ENCODE assay signal across 8 cellular contexts in genomic region chr13:77184455-77184854, GRCh38.
A peak's percentile ranks its signal among the peaks of the same experiment; 100 is the strongest.
DNase-seq lines count a peak whose midpoint lies in the region; ATAC-seq and TF ChIP-seq lines count a peak whose summit lies in the region.

No MANE protein-coding gene starts in this region.

- H3K4me3 Mint-ChIP-seq in CD14-positive monocyte: no peak overlapping the region
- H3K4me3 Mint-ChIP-seq in activated naive CD4-positive, alpha-beta T cell treated with anti-CD3 and anti-CD28 coated beads, Interleukin-2, amount 10 ng/mL, durations not matched to agents 7 days and 5 days: no peak overlapping the region

- H3K27ac Mint-ChIP-seq in CD14-positive monocyte: peak overlapping the region; percentile 8 to 86 (median 78)
- peak overlapping the region; percentile 43 for H3K27ac Mint-ChIP-seq in activated naive CD4-positive, alpha-beta T cell treated with anti-CD3 and anti-CD28 coated beads, Interleukin-2, amount 10 ng/mL, durations not matched to agents 7 days and 5 days

- ATAC-seq in GM19397 (IDR thresholded peaks at IDR 0.05; ENCODE audit: unreplicated experiment): peak; percentile 97
- peak; percentile 98 for ATAC-seq in HG03280 (IDR thresholded peaks at IDR 0.05; ENCODE audit: unreplicated experiment)
- no peak for ATAC-seq in sciatic nerve

- no peaks in the 10 kb centered on the region for H3K27me3 Mint-ChIP-seq in CD14-positive monocyte (ENCODE audit: low read depth in 3 of 3)
- no peaks in the 10 kb centered on the region for H3K27me3 Mint-ChIP-seq in activated naive CD4-positive, alpha-beta T cell treated with anti-CD3 and anti-CD28 coated beads, Interleukin-2, amount 10 ng/mL, durations not matched to agents 7 days and 5 days

- DNase-seq in CD14-positive monocyte (ENCODE audit: low spot score) (no peak), DMS153 (lab: John Stamatoyannopoulos, UW) (no peak), glomerular visceral epithelial cell (ENCODE audit: extremely low spot score) (no peak), sciatic nerve (ENCODE audit: low spot score) (no peak), cerebellum (ENCODE audit: low spot score) (no peak)
- DNase-seq in activated naive CD4-positive, alpha-beta T cell treated with anti-CD3 and anti-CD28 coated beads, Interleukin-2, amount 10 ng/mL, durations not matched to agents 7 days and 5 days: peak; percentile 37

- intact Hi-C loops in CD14-positive monocyte (cut with micrococcal nuclease) (no loop called here), sciatic nerve (cut with DNase I) (no loop called here)

- no peaks in the 10 kb centered on the region for H3K9me3 Mint-ChIP-seq in CD14-positive monocyte
- no peaks in the 10 kb centered on the region for H3K9me3 Mint-ChIP-seq in activated naive CD4-positive, alpha-beta T cell treated with anti-CD3 and anti-CD28 coated beads, Interleukin-2, amount 10 ng/mL, durations not matched to agents 7 days and 5 days

- CTCF ChIA-PET in activated naive CD4-positive, alpha-beta T cell treated with anti-CD3 and anti-CD28 coated beads, Interleukin-2, amount 10 ng/mL, durations not matched to agents 7 days and 5 days (lab: Charles Lee): interaction anchor here (0.9 kb wide), 1 partner anchor 294 kb away, joined by 3 read pairs; no protein-coding TSS in a partner anchor

- H3K4me1 Mint-ChIP-seq in CD14-positive monocyte: peaks cover 7% of the 10 kb centered on the region
- peaks cover 13% of the 10 kb centered on the region for H3K4me1 Mint-ChIP-seq in activated naive CD4-positive, alpha-beta T cell treated with anti-CD3 and anti-CD28 coated beads, Interleukin-2, amount 10 ng/mL, durations not matched to agents 7 days and 5 days

- no peak for TF ChIP-seq CTCF in CD14-positive monocyte (IDR thresholded peaks at IDR 0.05)

- H3K36me3 Mint-ChIP-seq in CD14-positive monocyte: peaks cover 75 to 85% of the 10 kb centered on the region in 2 donors
- H3K36me3 Mint-ChIP-seq in activated naive CD4-positive, alpha-beta T cell treated with anti-CD3 and anti-CD28 coated beads, Interleukin-2, amount 10 ng/mL, durations not matched to agents 7 days and 5 days: peaks cover 62% of the 10 kb centered on the region
